In genomic region chr3:129593230-129593594, GRCh38 we compare ENCODE assay signal across 8 cellular contexts. TPM values are rescaled to one million over a fixed set of nuclear protein-coding genes. Genes with fewer than 3 reads are reported as not detected.
DNase-seq lines count a peak whose midpoint lies in the region; FAIRE-seq and TF ChIP-seq lines count a peak whose summit lies in the region.

No MANE protein-coding gene starts in this region.

- no peak overlapping the region for H3K4me3 ChIP-seq in liver (ENCODE audit: low read depth in 1 of 3, low read length in 3 of 3)
- H3K4me3 ChIP-seq in subcutaneous abdominal adipose tissue (ENCODE audit: low read depth in 1 of 5, low read length in 5 of 5) = peak overlapping the region in 4 of 5 donors; percentile 9 to 52 (median 24)

- no peaks in the 10 kb centered on the region for H3K36me3 ChIP-seq in liver (ENCODE audit: control insufficient read depth in 4 of 4, insufficient read depth in 3 of 4, low read depth in 1 of 4, low read length in 3 of 4)
- H3K36me3 ChIP-seq in subcutaneous abdominal adipose tissue (ENCODE audit: control insufficient read depth in 5 of 5, insufficient read depth in 5 of 5, low read length in 5 of 5) = peaks cover 0 to 19% (median 15%) of the 10 kb centered on the region in 5 donors

- DNase-seq in T-helper 1 cell (no peak), urothelium cell line (ENCODE audit: low spot score) (no peak), NCI-H748 (lab: John Stamatoyannopoulos, UW; ENCODE audit: unreplicated experiment) (no peak), Ammon's horn (ENCODE audit: low spot score) (no peak)
- no peak for DNase-seq in activated T-helper 1 cell treated with anti-CD3 and anti-CD28 coated beads, Interleukin-12 subunit alpha, Interleukin-12 subunit beta, Interleukin-2, Interleukin-4 antibody, amounts not matched to agents 30 ng/mL and 10 ng/mL and 1 ng/mL, durations not matched to agents 14 hours and 24 hours and 36 hours (ENCODE audit: low spot score)

- H3K4me1 Mint-ChIP-seq in T-helper 1 cell treated with Interleukin-12 subunit alpha and Interleukin-12 subunit beta and Interleukin-4 antibody, amounts not matched to agents 30 μg/mL and 1 μg/mL, for 36 hours (ENCODE audit: low read depth) = peaks cover 14% of the 10 kb centered on the region
- H3K4me1 Mint-ChIP-seq in activated T-helper 1 cell treated with anti-CD3 and anti-CD28 coated beads, Interleukin-12 subunit alpha, Interleukin-12 subunit beta, Interleukin-2, Interleukin-4 antibody, amounts not matched to agents 30 ng/mL and 10 ng/mL and 1 ng/mL, durations not matched to agents 14 hours and 24 hours and 36 hours (ENCODE audit: low read depth) = peaks cover 18% of the 10 kb centered on the region

- H3K27me3 Mint-ChIP-seq in T-helper 1 cell treated with Interleukin-12 subunit alpha and Interleukin-12 subunit beta and Interleukin-4 antibody, amounts not matched to agents 30 μg/mL and 1 μg/mL, for 36 hours (ENCODE audit: low read depth) = peaks cover 54% of the 10 kb centered on the region
- H3K27me3 Mint-ChIP-seq in activated T-helper 1 cell treated with anti-CD3 and anti-CD28 coated beads, Interleukin-12 subunit alpha, Interleukin-12 subunit beta, Interleukin-2, Interleukin-4 antibody, amounts not matched to agents 30 ng/mL and 10 ng/mL and 1 ng/mL, durations not matched to agents 14 hours and 24 hours and 36 hours (ENCODE audit: insufficient read depth) = peaks cover 48% of the 10 kb centered on the region

- 76% methylated on average over 8 of the region's 8 CpGs for WGBS in liver

- H3K36me3 Mint-ChIP-seq in T-helper 1 cell treated with Interleukin-12 subunit alpha and Interleukin-12 subunit beta and Interleukin-4 antibody, amounts not matched to agents 30 μg/mL and 1 μg/mL, for 36 hours (ENCODE audit: low read depth) = no peaks in the 10 kb centered on the region
- H3K36me3 Mint-ChIP-seq in activated T-helper 1 cell treated with anti-CD3 and anti-CD28 coated beads, Interleukin-12 subunit alpha, Interleukin-12 subunit beta, Interleukin-2, Interleukin-4 antibody, amounts not matched to agents 30 ng/mL and 10 ng/mL and 1 ng/mL, durations not matched to agents 14 hours and 24 hours and 36 hours (ENCODE audit: low read depth) = no peaks in the 10 kb centered on the region

- no peak for FAIRE-seq in urothelium cell line (lab: Jason Lieb, UNC)

- no peak for TF ChIP-seq CTCF in liver (IDR thresholded peaks at IDR 0.05; ENCODE audit: low read depth, low read length, missing input control)

- intact Hi-C loops in activated T-helper 1 cell treated with anti-CD3 and anti-CD28 coated beads, Interleukin-12 subunit alpha, Interleukin-12 subunit beta, Interleukin-2, Interleukin-4 antibody, amounts not matched to agents 30 ng/mL and 10 ng/mL and 1 ng/mL, durations not matched to agents 14 hours and 24 hours and 36 hours (cut with micrococcal nuclease) = loop anchor here (5.0 kb wide), 1 partner anchor 151 kb away; the partner anchor contains the start of gene IFT122

- no peaks in the 10 kb centered on the region for H3K9me3 Mint-ChIP-seq in T-helper 1 cell treated with Interleukin-12 subunit alpha and Interleukin-12 subunit beta and Interleukin-4 antibody, amounts not matched to agents 30 μg/mL and 1 μg/mL, for 36 hours
- no peaks in the 10 kb centered on the region for H3K9me3 Mint-ChIP-seq in activated T-helper 1 cell treated with anti-CD3 and anti-CD28 coated beads, Interleukin-12 subunit alpha, Interleukin-12 subunit beta, Interleukin-2, Interleukin-4 antibody, amounts not matched to agents 30 ng/mL and 10 ng/mL and 1 ng/mL, durations not matched to agents 14 hours and 24 hours and 36 hours

- H3K4me1 ChIP-seq in liver (ENCODE audit: control insufficient read depth in 4 of 4, insufficient read depth in 4 of 4, low read length in 3 of 4) (peaks cover 8 to 35% (median 24%) of the 10 kb centered on the region in 4 donors), subcutaneous abdominal adipose tissue (ENCODE audit: control insufficient read depth in 5 of 5, insufficient read depth in 5 of 5, low read length in 5 of 5) (peaks cover 50 to 99% (median 99%) of the 10 kb centered on the region in 5 donors)

- H3K27me3 ChIP-seq in liver (ENCODE audit: control insufficient read depth in 4 of 4, insufficient read depth in 4 of 4, low read length in 3 of 4) (no peaks in the 10 kb centered on the region), subcutaneous abdominal adipose tissue (ENCODE audit: control insufficient read depth in 5 of 5, insufficient read depth in 4 of 5, low read length in 5 of 5) (no peaks in the 10 kb centered on the region)

- H3K27ac ChIP-seq in liver (ENCODE audit: low read depth in 1 of 2, low read length in 2 of 2) = peak overlapping the region; percentile 58 to 80
- peak overlapping the region; percentile 97 for H3K27ac ChIP-seq in subcutaneous abdominal adipose tissue (ENCODE audit: low read depth, low read length)

- H3K9ac ChIP-seq in liver (ENCODE audit: low read depth in 1 of 2, low read length in 2 of 2) (no peak overlapping the region), subcutaneous abdominal adipose tissue (ENCODE audit: low read length in 5 of 5) (peak overlapping the region; percentile 40 to 69 (median 59))

- H3K27ac Mint-ChIP-seq in T-helper 1 cell treated with Interleukin-12 subunit alpha and Interleukin-12 subunit beta and Interleukin-4 antibody, amounts not matched to agents 30 μg/mL and 1 μg/mL, for 36 hours = no peak overlapping the region
- H3K27ac Mint-ChIP-seq in activated T-helper 1 cell treated with anti-CD3 and anti-CD28 coated beads, Interleukin-12 subunit alpha, Interleukin-12 subunit beta, Interleukin-2, Interleukin-4 antibody, amounts not matched to agents 30 ng/mL and 10 ng/mL and 1 ng/mL, durations not matched to agents 14 hours and 24 hours and 36 hours = no peak overlapping the region

- TF ChIP-seq RAD21 in liver (IDR thresholded peaks at IDR 0.05) = no peak

- peak overlapping the region; percentile 41 for H3K4me3 Mint-ChIP-seq in T-helper 1 cell treated with Interleukin-12 subunit alpha and Interleukin-12 subunit beta and Interleukin-4 antibody, amounts not matched to agents 30 μg/mL and 1 μg/mL, for 36 hours
- peak overlapping the region; percentile 13 for H3K4me3 Mint-ChIP-seq in activated T-helper 1 cell treated with anti-CD3 and anti-CD28 coated beads, Interleukin-12 subunit alpha, Interleukin-12 subunit beta, Interleukin-2, Interleukin-4 antibody, amounts not matched to agents 30 ng/mL and 10 ng/mL and 1 ng/mL, durations not matched to agents 14 hours and 24 hours and 36 hours

- H3K9me3 ChIP-seq in liver (ENCODE audit: control insufficient read depth in 4 of 4, low read length in 3 of 4) (no peaks in the 10 kb centered on the region), subcutaneous abdominal adipose tissue (ENCODE audit: control insufficient read depth in 5 of 5, low read length in 5 of 5) (no peaks in the 10 kb centered on the region)

TF ChIP-seq in liver, 16 proteins besides CTCF, POLR2A, EP300 and RAD21 (continues in another document):
- TF ChIP-seq HNF4G (IDR thresholded peaks at IDR 0.05) (no peak), JUND (IDR thresholded peaks at IDR 0.05) (no peak), ZBTB33 (IDR thresholded peaks at IDR 0.05) (no peak), YY1 (IDR thresholded peaks at IDR 0.05) (no peak), SP1 (IDR thresholded peaks at IDR 0.05) (no peak), EGR1 (IDR thresholded peaks at IDR 0.05; ENCODE audit: low read depth in 2 of 2) (no peak), NR2F2 (IDR thresholded peaks at IDR 0.05) (no peak), HNF4A (conservative IDR thresholded peaks at IDR 0.05) (no peak), FOXA2 (IDR thresholded peaks at IDR 0.05) (no peak), TAF1 (conservative IDR thresholded peaks at IDR 0.05) (no peak), RXRA (IDR thresholded peaks at IDR 0.05) (no peak)

RNA-seq across cellular contexts. Expression of gene PLXND1, which starts 13.3 kb away (rescaled TPM):
- total RNA-seq in activated T-helper 1 cell treated with anti-CD3 and anti-CD28 coated beads, Interleukin-12 subunit alpha, Interleukin-12 subunit beta, Interleukin-2, Interleukin-4 antibody, amounts not matched to agents 30 ng/mL and 10 ng/mL and 1 ng/mL, durations not matched to agents 14 hours and 24 hours and 36 hours = 1.3 and 1.7 TPM in 2 replicates
- total RNA-seq in liver = 10 to 100 TPM; 39.4 to 50.2 TPM
- 10 to 100 TPM; 10.4 to 26.2 TPM for polyA plus RNA-seq in liver

RNA-seq across cellular contexts. Expression of gene H1-8, which starts 50.2 kb away (rescaled TPM):
- total RNA-seq in activated T-helper 1 cell treated with anti-CD3 and anti-CD28 coated beads, Interleukin-12 subunit alpha, Interleukin-12 subunit beta, Interleukin-2, Interleukin-4 antibody, amounts not matched to agents 30 ng/mL and 10 ng/mL and 1 ng/mL, durations not matched to agents 14 hours and 24 hours and 36 hours = not detected in 2 replicates
- total RNA-seq in liver = not detected
- not detected for polyA plus RNA-seq in liver

Comparison
In these comparisons a context has a peak if more than half of its experiments do, and no peak if none do; other contexts are left out.
1. H3K4me3 ChIP-seq: peak in subcutaneous abdominal adipose tissue (4 of 5); none in liver (0 of 3).
2. H3K9ac ChIP-seq: peak in subcutaneous abdominal adipose tissue (5 of 5); none in liver (0 of 2).
3. RNA of gene PLXND1, which starts 13.3 kb away (total RNA-seq): 39.4 to 50.2 TPM in liver; 1.3 to 1.7 TPM in activated T-helper 1 cell treated with anti-CD3 and anti-CD28 coated beads, Interleukin-12 subunit alpha, Interleukin-12 subunit beta, Interleukin-2, Interleukin-4 antibody, amounts not matched to agents 30 ng/mL and 10 ng/mL and 1 ng/mL, durations not matched to agents 14 hours and 24 hours and 36 hours; every median in the first group is over 10 times any median in the second.